23 cellular contexts compared by ENCODE assay signal in genomic region chr1:60699304-60699703, GRCh38.
"Had no signal": no experiment of that assay in that cellular context is flagged by ENCODE, and none has a peak within 500 bp of the region (broad histone marks: within the 10 kb centered on the region; RNA-seq: fewer than 3 reads in every experiment).

No MANE protein-coding gene starts in this region.

- FAIRE-seq: islet of Langerhans, TTC549 had no signal

- H3K9me3 ChIP-seq: colonic mucosa, esophagus squamous epithelium, gastrocnemius medialis, spleen, thyroid gland, upper lobe of right lung had no signal

- H3K4me3 ChIP-seq: colonic mucosa, esophagus squamous epithelium, gastrocnemius medialis, spleen, thyroid gland, upper lobe of right lung had no signal

- H3K27me3 ChIP-seq: brain microvascular endothelial cell, colonic mucosa, esophagus squamous epithelium, gastrocnemius medialis, spleen, thyroid gland, upper lobe of right lung had no signal

- DNase-seq: activated CD4-positive, alpha-beta T cell treated with anti-CD3 and anti-CD28 coated beads, Interleukin-2, amount 50 U/mL, for 1 hour; activated CD4-positive, CD25-positive, alpha-beta regulatory T cell treated with anti-CD3 and anti-CD28 coated beads, Interleukin-2, amount 50 U/mL, for 72 hours; activated CD8-positive, alpha-beta T cell treated with anti-CD3 and anti-CD28 coated beads, Interleukin-2, amount 10 ng/mL, durations not matched to agents 7 days and 5 days; activated gamma-delta T cell; activated naive CD4-positive, alpha-beta T cell treated with anti-CD3 and anti-CD28 coated beads, Interleukin-2, amount 50 U/mL, for 16 hours; activated naive CD8-positive, alpha-beta T cell treated with anti-CD3 and anti-CD28 coated beads, Interleukin-2, amount 50 U/mL, for 24 hours; aorta; brain microvascular endothelial cell; caudate nucleus; colonic mucosa; esophagus squamous epithelium; gastrocnemius medialis; nephron progenitor cell; retina; spleen; stimulated activated CD4-positive, alpha-beta T cell treated with anti-CD3 and anti-CD28 coated beads, Interleukin-4, amount 100 ng/mL, for 24 hours; stimulated activated naive CD4-positive, alpha-beta T cell treated with Interleukin-2 at 50 U/mL for 16 hours; T-cell; thyroid gland; upper lobe of right lung; WERI-Rb-1 had no signal

- H3K36me3 ChIP-seq: brain microvascular endothelial cell, colonic mucosa, esophagus squamous epithelium, gastrocnemius medialis, spleen, thyroid gland, upper lobe of right lung, WERI-Rb-1 had no signal

- H3K4me1 ChIP-seq: colonic mucosa, esophagus squamous epithelium, gastrocnemius medialis, spleen, thyroid gland, upper lobe of right lung had no signal

- H3K27ac ChIP-seq: brain microvascular endothelial cell, colonic mucosa, esophagus squamous epithelium, gastrocnemius medialis, spleen, thyroid gland, upper lobe of right lung, WERI-Rb-1 had no signal

- ATAC-seq: activated CD8-positive, alpha-beta T cell treated with anti-CD3 and anti-CD28 coated beads, Interleukin-2, amount 10 ng/mL, durations not matched to agents 7 days and 5 days; activated naive CD8-positive, alpha-beta T cell treated with anti-CD3 and anti-CD28 coated beads, Interleukin-2, amount 50 U/mL, for 24 hours; gastrocnemius medialis; T-cell; upper lobe of right lung had no signal
